In the genomic region with DNA sequence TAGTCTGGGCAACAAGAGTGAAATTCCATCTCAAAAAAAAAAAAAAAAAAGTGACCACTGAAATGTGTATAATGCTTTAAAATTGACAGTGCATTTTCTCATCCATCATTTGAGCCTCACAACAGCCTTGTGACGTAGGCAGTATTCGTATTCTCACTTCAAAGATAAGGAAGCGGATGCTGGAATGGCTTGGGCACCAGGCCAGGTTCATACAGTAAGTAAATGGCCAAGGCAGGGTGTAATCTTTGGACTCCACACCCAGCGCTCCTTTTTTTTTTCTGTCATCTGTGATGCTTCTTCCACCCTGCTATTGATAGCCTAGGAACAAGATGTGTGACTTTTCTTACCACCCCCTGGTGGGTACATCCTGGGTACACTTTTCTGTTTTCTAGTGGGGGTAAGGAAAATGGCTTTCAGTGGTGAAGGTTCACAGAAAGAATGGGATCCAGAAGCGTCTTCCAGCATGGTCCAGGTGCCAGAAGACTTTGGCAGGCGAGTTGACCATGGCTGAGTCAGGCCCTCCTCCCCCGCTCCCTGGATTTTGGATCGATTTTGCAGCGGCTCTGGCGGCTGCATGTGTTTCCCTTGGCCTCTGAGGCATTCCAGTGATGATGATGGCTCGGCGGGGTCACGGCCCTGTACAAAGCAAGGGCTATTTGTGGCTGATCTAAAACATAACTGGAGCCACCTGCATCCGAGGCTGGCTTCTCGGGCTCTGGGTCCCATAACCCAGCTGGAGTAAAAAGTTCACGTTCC, we compare ENCODE assay signal across 9 cellular contexts.
DNase-seq lines count a peak whose midpoint lies in the region; ATAC-seq and TF ChIP-seq lines count a peak whose summit lies in the region.
"Had no signal": no experiment of that assay in that cellular context is flagged by ENCODE, and none has a peak within 500 bp of the region (broad histone marks: within the 10 kb centered on the region; RNA-seq: fewer than 3 reads in every experiment).

No MANE protein-coding gene starts in this region.

- TF ChIP-seq CTCF in fibroblast of pulmonary artery (IDR thresholded peaks at IDR 0.05; ENCODE audit: low read length, missing control alignments) (no peak), uterus (IDR thresholded peaks at IDR 0.05) (peak in 1 of 4 experiments; percentile 16)

- no peak for TF ChIP-seq POLR2A in uterus (IDR thresholded peaks at IDR 0.05)

- H3K4me3 ChIP-seq in fibroblast of pulmonary artery (replicated peaks; ENCODE audit: low read depth, low read length) (no peak overlapping the region), muscle layer of colon (ENCODE audit: low read depth in 1 of 2, low read length in 2 of 2) (no peak overlapping the region), uterus (no peak overlapping the region)

- no peak overlapping the region for H3K9ac ChIP-seq in muscle layer of colon (ENCODE audit: low read length)

- ATAC-seq in GM19463 (IDR thresholded peaks at IDR 0.05; ENCODE audit: unreplicated experiment): no peak

- H3K36me3 ChIP-seq in muscle layer of colon (ENCODE audit: insufficient read depth, low read length) (no peaks in the 10 kb centered on the region), uterus (no peaks in the 10 kb centered on the region)

- H3K4me1 ChIP-seq in muscle layer of colon (ENCODE audit: insufficient read depth, low read length) (peaks cover 64% of the 10 kb centered on the region), uterus (peaks cover 0 to 13% of the 10 kb centered on the region in 2 donors)

- no peaks in the 10 kb centered on the region for H3K27me3 ChIP-seq in muscle layer of colon (ENCODE audit: control insufficient read depth in 1 of 2, insufficient read depth in 2 of 2, low read length in 2 of 2)
- no peaks in the 10 kb centered on the region for H3K27me3 ChIP-seq in uterus

- intact Hi-C loops in uterus (cut with DNase I; ENCODE audit: low total_unique reads): no loop called here

- H3K9me3 ChIP-seq in muscle layer of colon (ENCODE audit: low read length) (no peaks in the 10 kb centered on the region), uterus (no peaks in the 10 kb centered on the region)

- DNase-seq in NCI-H446 treated with DMSO at 0.1 percent for 48 hours (lab: John Stamatoyannopoulos, UW) (peak; percentile 87), fibroblast of pulmonary artery (ENCODE audit: low read depth) (peak; percentile 96), uterus (peak; percentile 92 to 94), DMS53 (lab: John Stamatoyannopoulos, UW) (no peak)
- no peak for DNase-seq in activated CD8-positive, alpha-beta memory T cell treated with anti-CD3 and anti-CD28 coated beads for 24 hours
- DNase-seq: stimulated activated CD4-positive, alpha-beta T cell treated with anti-CD3 and anti-CD28 coated beads, Interleukin-1b, Interleukin-23, amount 100 ng/mL, for 48 hours had no signal

- H3K27ac ChIP-seq in muscle layer of colon (ENCODE audit: low read depth, low read length) (peak overlapping the region; percentile 62), uterus (peak overlapping the region; percentile 82 to 85)
- H3K27ac ChIP-seq: RWPE1 had no signal

Comparison
In these comparisons a context has a peak if more than half of its experiments do, and no peak if none do; other contexts are left out.
1. DNase-seq: peak in NCI-H446 treated with DMSO at 0.1 percent for 48 hours (single experiment), fibroblast of pulmonary artery (single experiment) and uterus (2 of 2); none in DMS53 (single experiment) and activated CD8-positive, alpha-beta memory T cell treated with anti-CD3 and anti-CD28 coated beads for 24 hours (single experiment).